In genomic region chr7:72635273-72635908, GRCh38 we compare ENCODE assay signal across 7 cellular contexts.
DNase-seq lines count a peak whose midpoint lies in the region; ATAC-seq and TF ChIP-seq lines count a peak whose summit lies in the region.
"Not testable (repeated sequence)": the region's sequence is repeated elsewhere in the genome, so short reads cannot be mapped to it uniquely, and the experiment has no call there.

No MANE protein-coding gene starts in this region.

- not testable (repeated sequence) for H3K79me2 ChIP-seq in DOHH2 (ENCODE audit: control insufficient read depth, low read length); GM23338 (replicated peaks; ENCODE audit: insufficient read depth)

- H3K9me2 ChIP-seq in DOHH2 (replicated peaks; ENCODE audit: control insufficient read depth, low read length); GM23338 (ENCODE audit: insufficient read depth): not testable (repeated sequence)

- TF ChIP-seq CTCF in DOHH2 (IDR thresholded peaks at IDR 0.05; ENCODE audit: low read depth, low read length, poor library complexity, severe bottlenecking) (peak; percentile 38), GM23338 (conservative IDR thresholded peaks at IDR 0.05; ENCODE audit: low read depth in 2 of 2) (peak; percentile 34 to 41), choroid plexus epithelial cell (conservative IDR thresholded peaks at IDR 0.05; ENCODE audit: low read depth, low read length) (peak; percentile 48), cardiac muscle cell (IDR thresholded peaks at IDR 0.05; ENCODE audit: low read depth, low read length) (peak; percentile 52)
- not testable (repeated sequence) for TF ChIP-seq CTCF in natural killer cell (IDR thresholded peaks at IDR 0.05)

- H3K36me3 Mint-ChIP-seq in GM23338 (ENCODE audit: low read depth); natural killer cell: not testable (repeated sequence)

- H3K9me3 ChIP-seq in DOHH2 (ENCODE audit: control insufficient read depth, insufficient read depth, low read length); cardiac muscle cell (ENCODE audit: low read depth): not testable (repeated sequence)

- not testable (repeated sequence) for H2AFZ ChIP-seq in GM23338

- H3K27me3 Mint-ChIP-seq in GM23338 (ENCODE audit: insufficient read depth, low read depth, poor library complexity); natural killer cell (ENCODE audit: low read depth in 2 of 2): not testable (repeated sequence)

- not testable (repeated sequence) for H3K4me3 ChIP-seq in DOHH2 (ENCODE audit: low read length); GM23338; choroid plexus epithelial cell (ENCODE audit: low read depth, low read length); cardiac muscle cell

- H3K4me1 Mint-ChIP-seq in GM23338 = peaks cover 12% of the 10 kb centered on the region; the same call in 2 of the 3 replicates
- not testable (repeated sequence) for H3K4me1 Mint-ChIP-seq in natural killer cell

- not testable (repeated sequence) for H3F3A ChIP-seq in DOHH2 (ENCODE audit: control insufficient read depth, insufficient read depth); GM23338 (replicated peaks; ENCODE audit: low read depth)

- H3K4me3 Mint-ChIP-seq in GM23338, natural killer cell: not testable (repeated sequence)

- H3K4me2 ChIP-seq in DOHH2 (ENCODE audit: low read length); GM23338: not testable (repeated sequence)

- not testable (repeated sequence) for H3K36me3 ChIP-seq in DOHH2 (ENCODE audit: control insufficient read depth, low read length); GM23338 (ENCODE audit: insufficient read depth); cardiac muscle cell

- intact Hi-C loops in natural killer cell (cut with micrococcal nuclease) = not testable (repeated sequence)

- ATAC-seq in GM23338 = peak; percentile 86
- peak; percentile 92 for ATAC-seq in SK-N-SH treated with all-trans-retinoic acid at 6 μM for 48 hours
- ATAC-seq in natural killer cell = peak in 2 of 3 donors; percentile 52 to 66

- not testable (repeated sequence) for H3K4me1 ChIP-seq in DOHH2 (ENCODE audit: control insufficient read depth, low read length); cardiac muscle cell (ENCODE audit: low read depth)
- peaks cover 14% of the 10 kb centered on the region; the same call in 1 of the 2 replicates for H3K4me1 ChIP-seq in GM23338 (ENCODE audit: insufficient read depth)

- H3K27ac Mint-ChIP-seq in GM23338, natural killer cell: not testable (repeated sequence)

- not testable (repeated sequence) for H4K20me1 ChIP-seq in DOHH2 (ENCODE audit: control insufficient read depth, insufficient read depth, low read depth, low read length); GM23338 (replicated peaks; ENCODE audit: insufficient read depth)

- H3K27me3 ChIP-seq in DOHH2 (ENCODE audit: control insufficient read depth, low read length); GM23338 (ENCODE audit: insufficient read depth); cardiac muscle cell: not testable (repeated sequence)

- DNase-seq in GM23338 (ENCODE audit: low spot score) = peak; percentile 27
- DNase-seq in NAMALWA (ENCODE audit: low spot score) = peak; percentile 11
- not testable (repeated sequence) for DNase-seq in choroid plexus epithelial cell (ENCODE audit: low read depth); natural killer cell
- peak in 1 of 2 donors; percentile 11 for DNase-seq in cardiac muscle cell (ENCODE audit: low read depth in 1 of 2, low spot score in 1 of 2)

- H3K9me3 Mint-ChIP-seq in GM23338, natural killer cell: not testable (repeated sequence)

- H3K27ac ChIP-seq in DOHH2 (ENCODE audit: low read depth, low read length); GM23338 (ENCODE audit: low read depth); cardiac muscle cell: not testable (repeated sequence)
